Comparison of ENCODE assay signal across 20 cellular contexts in the genomic region with DNA sequence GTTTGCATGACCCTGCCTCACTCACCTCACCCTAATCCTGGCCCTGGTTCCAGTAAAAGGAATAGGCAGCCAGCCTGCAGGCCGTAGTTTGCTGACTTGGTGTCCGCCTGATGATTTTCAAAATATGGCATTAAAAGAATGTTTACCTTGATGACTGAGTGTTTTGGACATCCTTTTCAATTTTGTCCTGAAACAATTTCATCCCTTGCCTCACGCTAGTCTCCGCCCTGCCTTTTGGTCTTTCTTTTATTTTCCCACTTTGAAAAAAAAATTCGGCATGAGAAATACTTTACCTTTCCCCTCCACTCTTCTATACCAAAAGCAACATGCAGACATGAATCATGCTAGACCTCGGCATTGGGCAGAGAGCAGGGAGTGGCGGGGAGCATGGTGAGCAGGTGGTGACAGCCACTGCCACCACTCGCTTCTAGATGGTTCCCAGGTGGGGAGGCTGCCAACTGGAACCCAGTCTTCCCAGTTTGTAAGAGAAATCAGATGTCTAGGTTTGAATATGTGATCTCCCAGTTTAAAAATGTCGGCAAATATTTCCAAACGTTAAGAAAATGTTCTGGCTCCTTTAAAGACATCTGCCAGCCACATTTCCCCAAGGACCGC. TPM values are rescaled to one million over a fixed set of nuclear protein-coding genes. Genes with fewer than 3 reads are reported as not detected.
A peak's percentile ranks its signal among the peaks of the same experiment; 100 is the strongest.
DNase-seq lines count a peak whose midpoint lies in the region; ATAC-seq and TF ChIP-seq lines count a peak whose summit lies in the region.
"Had no signal": no experiment of that assay in that cellular context is flagged by ENCODE, and none has a peak within 500 bp of the region (broad histone marks: within the 10 kb centered on the region; RNA-seq: fewer than 3 reads in every experiment).

No MANE protein-coding gene starts in this region.

- no peak overlapping the region for H3K27ac ChIP-seq in trophoblast cell (ENCODE audit: low read depth, low read length)
- no peak overlapping the region for H3K27ac ChIP-seq in osteoblast (ENCODE audit: low read depth, low read length)
- H3K27ac ChIP-seq: C4-2B, GM23248 had no signal

- no peak overlapping the region for H3K9ac ChIP-seq in trophoblast cell (ENCODE audit: low read length)
- H3K9ac ChIP-seq: GM23248, SK-N-SH had no signal

- no peak overlapping the region for H3K4me3 Mint-ChIP-seq in HFFc6

- H2BK12ac ChIP-seq in trophoblast cell (ENCODE audit: low read length), result no peak overlapping the region

- H3K9me3 ChIP-seq in trophoblast cell (ENCODE audit: insufficient read depth, low read depth, low read length), result no peaks in the 10 kb centered on the region
- H3K9me3 ChIP-seq in osteoblast (ENCODE audit: low read depth, low read length), result no peaks in the 10 kb centered on the region
- H3K9me3 ChIP-seq: SK-N-SH had no signal

- no peak overlapping the region for H3K18ac ChIP-seq in trophoblast cell (ENCODE audit: low read length)

- DNase-seq in Daoy (ENCODE audit: low read depth), result peak; percentile 20
- peak; percentile 60 for DNase-seq in cerebellum (ENCODE audit: low spot score)
- DNase-seq in trophoblast cell, result peak; percentile 60 to 78
- DNase-seq in HFFc6, result no peak
- DNase-seq in osteoblast (ENCODE audit: insufficient read length, low spot score, missing footprints), result no peak
- no peak for DNase-seq in hypothalamus (lab: John Stamatoyannopoulos, UW)
- DNase-seq: GM23248, HCEC 1CT, MM.1S, NCI-H1092 treated with DMSO at 0.1 percent for 48 hours, NCI-H146, NCI-H2081, NCI-H510A, NCI-H774, OCI-M1, SHP77 treated with DMSO at 0.1 percent for 48 hours, SK-N-SH had no signal

- H4K8ac ChIP-seq in trophoblast cell (ENCODE audit: low read depth, low read length), result no peak overlapping the region

- no peaks in the 10 kb centered on the region for H3K36me3 Mint-ChIP-seq in HFFc6 (ENCODE audit: low read depth)

- H3K27me3 Mint-ChIP-seq in HFFc6 (ENCODE audit: insufficient read depth), result peaks cover 28% of the 10 kb centered on the region

- TF ChIP-seq POLR2A in GM19193 (IDR thresholded peaks at IDR 0.05; ENCODE audit: extremely low read depth, insufficient read depth, insufficient read length), result peak; percentile 37

- H2BK5ac ChIP-seq in trophoblast cell (ENCODE audit: low read depth, low read length, poor library complexity), result no peak overlapping the region

- H3K9me3 Mint-ChIP-seq in HFFc6, result no peaks in the 10 kb centered on the region

- H3K36me3 ChIP-seq in trophoblast cell (ENCODE audit: control insufficient read depth in 1 of 2, insufficient read depth in 2 of 2, low read length in 2 of 2) (no peaks in the 10 kb centered on the region), osteoblast (ENCODE audit: insufficient read depth, low read length) (no peaks in the 10 kb centered on the region)

- WGBS in trophoblast cell (ENCODE audit: extremely low coverage, insufficient coverage, insufficient read length), result no CpG with 5 or more reads among the region's 11 CpGs

- H3K79me2 ChIP-seq in trophoblast cell (ENCODE audit: control insufficient read depth, insufficient read depth, low read length, poor library complexity) (peaks cover 2% of the 10 kb centered on the region), osteoblast (ENCODE audit: insufficient read depth, low read length) (no peaks in the 10 kb centered on the region)

- H2AFZ ChIP-seq in trophoblast cell (ENCODE audit: insufficient read depth, low read length, poor library complexity) (no peak overlapping the region), osteoblast (ENCODE audit: low read length) (no peak overlapping the region)
- H2AFZ ChIP-seq: GM23248 had no signal

- no peak overlapping the region for H2AK5ac ChIP-seq in trophoblast cell (ENCODE audit: low read length)

- no peak overlapping the region for H3K14ac ChIP-seq in trophoblast cell (ENCODE audit: low read length)

- H3K4ac ChIP-seq in trophoblast cell (ENCODE audit: low read depth, low read length), result no peak overlapping the region

- H3K27ac Mint-ChIP-seq in HFFc6, result no peak overlapping the region

- H2BK120ac ChIP-seq in trophoblast cell (ENCODE audit: insufficient read depth, low read length, poor library complexity), result no peak overlapping the region

- H3K79me1 ChIP-seq in trophoblast cell (ENCODE audit: low read length), result peaks cover 4% of the 10 kb centered on the region

- peaks cover 3% of the 10 kb centered on the region for H3K4me1 Mint-ChIP-seq in HFFc6 (ENCODE audit: low read depth)

- ATAC-seq in GM21717 (IDR thresholded peaks at IDR 0.05; ENCODE audit: unreplicated experiment), result no peak

- no peak overlapping the region for H4K91ac ChIP-seq in trophoblast cell (ENCODE audit: low read depth, low read length)

- H3K27me3 ChIP-seq in trophoblast cell (ENCODE audit: insufficient read depth, low read length), result no peaks in the 10 kb centered on the region
- H3K27me3 ChIP-seq in osteoblast (ENCODE audit: insufficient read depth, low read length), result peaks cover 11% of the 10 kb centered on the region

- peaks cover 2% of the 10 kb centered on the region for H4K20me1 ChIP-seq in osteoblast (ENCODE audit: insufficient read depth, low read length)

- no peak overlapping the region for H4K12ac ChIP-seq in trophoblast cell (ENCODE audit: low read depth, low read length)

- TF ChIP-seq CTCF in HFFc6 (IDR thresholded peaks at IDR 0.05) (no peak), osteoblast (IDR thresholded peaks at IDR 0.05; ENCODE audit: extremely low read depth, low read depth, low read length) (no peak)

- no peak overlapping the region for H3K4me2 ChIP-seq in trophoblast cell (ENCODE audit: low read length)
- no peak overlapping the region for H3K4me2 ChIP-seq in osteoblast (ENCODE audit: insufficient read depth, low read length)
- H3K4me2 ChIP-seq: SK-N-SH had no signal

- H3K4me3 ChIP-seq in trophoblast cell (ENCODE audit: low read depth, low read length), result no peak overlapping the region
- H3K4me3 ChIP-seq in osteoblast (ENCODE audit: insufficient read depth, low read length), result no peak overlapping the region
- H3K4me3 ChIP-seq: GM23248 had no signal

- H3K23ac ChIP-seq in trophoblast cell (ENCODE audit: low read length), result no peak overlapping the region

- H3K4me1 ChIP-seq in trophoblast cell (ENCODE audit: control insufficient read depth in 1 of 2, insufficient read depth in 2 of 2, low read length in 2 of 2) (peaks cover 6 to 7% of the 10 kb centered on the region in 2 experiments), osteoblast (ENCODE audit: insufficient read depth, low read length) (peaks cover 5% of the 10 kb centered on the region)

RNA-seq across cellular contexts. Expression of a gene that starts 9.4 kb away (rescaled TPM):
- total RNA-seq in Daoy (2014; rRNA removed; shearing (Covaris generic)), result 0.06 TPM in 1 of 2 replicates, not detected in the other
- total RNA-seq in cerebellum (1.6 TPM), osteoblast (2.5 and 3.5 TPM in 2 replicates)
- polyA plus RNA-seq in trophoblast cell (2013), result 4.7 and 5.4 TPM in 2 replicates
- total RNA-seq in HFFc6 (2021; fragmentation: NEBNext Ultra II Directional; extraction: Animal tissue kit (Norgen Biotek cat#: 25700)), result 1 to 10 TPM in 2 of 6 experiments, under 1 TPM in 4; 0.34 to 3.6 (median 0.62) TPM
- polyA plus RNA-seq: SK-N-SH had no signal

RNA-seq across cellular contexts. Expression of a gene that starts 37.7 kb away (rescaled TPM):
- total RNA-seq in Daoy (2014; rRNA removed; shearing (Covaris generic)), result 25.3 and 28.0 TPM in 2 replicates
- 18.1 TPM for total RNA-seq in cerebellum
- 19.1 and 19.7 TPM in 2 replicates for polyA plus RNA-seq in trophoblast cell (2013)
- total RNA-seq in HFFc6 (2021; fragmentation: NEBNext Ultra II Directional; extraction: Animal tissue kit (Norgen Biotek cat#: 25700)), result 10 to 100 TPM; 15.3 to 25.1 (median 23.2) TPM
- 12.4 and 14.5 TPM in 2 replicates for total RNA-seq in osteoblast

Comparison
In these comparisons a context has a peak if more than half of its experiments do, and no peak if none do; other contexts are left out.
1. DNase-seq: peak in Daoy (single experiment), cerebellum (single experiment) and trophoblast cell (2 of 2); none in HFFc6 (single experiment), osteoblast (single experiment) and hypothalamus (0 of 51).